Comparison of ENCODE assay signal across 14 cellular contexts in the genomic region with DNA sequence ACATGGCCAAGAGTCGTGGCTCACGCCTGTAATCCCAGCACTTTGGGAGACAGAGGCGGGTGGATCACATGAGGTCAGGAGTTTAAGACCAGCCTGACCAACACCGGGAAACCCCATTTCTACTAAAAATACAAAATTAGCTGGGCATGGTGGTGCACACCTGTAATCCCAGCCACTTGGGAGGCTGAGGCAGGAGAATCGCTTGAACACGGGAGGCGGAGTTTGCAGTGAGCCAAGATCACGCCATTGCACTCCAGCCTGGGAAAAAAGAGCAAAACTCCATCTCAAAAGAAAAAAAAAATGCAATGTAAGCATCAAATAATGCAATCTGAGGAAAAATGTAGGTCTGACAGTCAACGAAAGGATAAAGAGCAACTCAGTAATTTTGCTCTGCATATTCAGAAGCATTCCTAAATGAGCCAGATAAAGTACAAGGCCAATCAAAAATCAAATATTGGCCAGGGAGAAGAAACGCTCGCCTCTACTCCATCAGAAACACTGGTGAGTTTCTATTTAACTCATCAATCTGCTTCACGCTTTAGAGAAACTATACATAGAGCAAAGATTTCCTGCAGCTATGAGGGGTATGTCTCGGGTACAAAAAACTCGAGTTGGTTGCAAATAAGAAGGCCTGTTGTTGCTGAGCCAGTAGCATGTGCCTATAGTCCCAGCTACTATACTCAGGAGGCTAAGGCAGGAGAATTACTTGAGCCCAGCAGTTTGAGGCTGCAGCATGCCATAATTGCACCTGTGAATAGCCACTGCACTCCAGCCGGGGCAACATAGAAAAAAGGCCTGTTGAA. TPM values are rescaled to one million over a fixed set of nuclear protein-coding genes. Genes with fewer than 3 reads are reported as not detected.
A peak's percentile ranks its signal among the peaks of the same experiment; 100 is the strongest.
DNase-seq lines count a peak whose midpoint lies in the region; ATAC-seq and TF ChIP-seq lines count a peak whose summit lies in the region.
"Had no signal": no experiment of that assay in that cellular context is flagged by ENCODE, and none has a peak within 500 bp of the region (broad histone marks: within the 10 kb centered on the region; RNA-seq: fewer than 3 reads in every experiment).

No MANE protein-coding gene starts in this region.

- CTCF ChIA-PET in CD4-positive, alpha-beta memory T cell (lab: Charles Lee; ENCODE audit: partially characterized antibody), result no interaction called here
- CTCF ChIA-PET in activated B cell treated with CpG ODN at 0.5 μM for 24 hours (lab: Charles Lee), result interaction anchor here (1.7 kb wide), 1 partner anchor 59 kb away, joined by 6 read pairs; the partner anchor contains the start of gene ZC3H7A

- peaks cover 45 to 79% (median 60%) of the 10 kb centered on the region in 4 donors for H3K4me1 Mint-ChIP-seq in CD4-positive, alpha-beta memory T cell
- H3K4me1 Mint-ChIP-seq in activated B cell treated with CpG ODN at 0.5 μM for 24 hours (peaks cover 76% of the 10 kb centered on the region), natural killer cell (peaks cover 57 to 63% of the 10 kb centered on the region in 2 donors)

- peaks cover 64% of the 10 kb centered on the region for H3K4me1 ChIP-seq in CD4-positive, alpha-beta memory T cell (ENCODE audit: insufficient read depth, low read length)
- peaks cover 9 to 79% of the 10 kb centered on the region in 2 donors for H3K4me1 ChIP-seq in left lung

- no peaks in the 10 kb centered on the region for H3K27me3 ChIP-seq in CD4-positive, alpha-beta memory T cell (ENCODE audit: insufficient read depth, low read length)
- H3K27me3 ChIP-seq in left lung, result no peaks in the 10 kb centered on the region

- intact Hi-C loops in CD4-positive, alpha-beta memory T cell (cut with micrococcal nuclease), result no loop called here
- intact Hi-C loops in activated B cell treated with CpG ODN at 0.5 μM for 24 hours (cut with micrococcal nuclease) (no loop called here), natural killer cell (cut with micrococcal nuclease) (no loop called here), left lung (cut with DNase I) (no loop called here)

- H3K9me3 Mint-ChIP-seq in CD4-positive, alpha-beta memory T cell, result no peaks in the 10 kb centered on the region
- H3K9me3 Mint-ChIP-seq in activated B cell treated with CpG ODN at 0.5 μM for 24 hours, result no peaks in the 10 kb centered on the region
- no peaks in the 10 kb centered on the region for H3K9me3 Mint-ChIP-seq in natural killer cell
- H3K9me3 Mint-ChIP-seq: activated naive CD4-positive, alpha-beta T cell treated with anti-CD3 and anti-CD28 coated beads, Interleukin-2, amount 50 U/mL, for 72 hours; mesothelial cell of epicardium had no signal

- no peaks in the 10 kb centered on the region for H3K27me3 Mint-ChIP-seq in CD4-positive, alpha-beta memory T cell
- H3K27me3 Mint-ChIP-seq in activated B cell treated with CpG ODN at 0.5 μM for 24 hours, result no peaks in the 10 kb centered on the region
- H3K27me3 Mint-ChIP-seq in natural killer cell (ENCODE audit: low read depth in 2 of 2), result no peaks in the 10 kb centered on the region

- H3K27ac ChIP-seq in CD4-positive, alpha-beta memory T cell (ENCODE audit: low read depth, low read length), result no peak overlapping the region
- no peak overlapping the region for H3K27ac ChIP-seq in left lung
- H3K27ac ChIP-seq: WERI-Rb-1 had no signal

- POLR2A ChIA-PET in CD4-positive, alpha-beta memory T cell (lab: Charles Lee; ENCODE audit: partially characterized antibody), result no interaction called here
- POLR2A ChIA-PET in activated B cell treated with CpG ODN at 0.5 μM for 24 hours (lab: Charles Lee), result interaction anchor here (0.6 to 6.1 kb wide), 12 partner anchors 10 to 783 kb away, joined by 3 to 151 read pairs (median 4); partner anchors contain the start of gene ZC3H7A

- in situ Hi-C loops in GM13977 (cut with MboI; ENCODE audit: low pct_unique_long_range_greater_than_20kb, low sequenced_read_pairs, unreplicated experiment), result no loop called here

- peak overlapping the region; percentile 52 to 98 (median 84) for H3K4me3 Mint-ChIP-seq in CD4-positive, alpha-beta memory T cell
- H3K4me3 Mint-ChIP-seq in activated B cell treated with CpG ODN at 0.5 μM for 24 hours, result peak overlapping the region; percentile 36
- peak overlapping the region; percentile 32 for H3K4me3 Mint-ChIP-seq in natural killer cell
- H3K4me3 Mint-ChIP-seq: mesothelial cell of epicardium had no signal

- no peak for TF ChIP-seq CTCF in GM13977 (IDR thresholded peaks at IDR 0.05; ENCODE audit: extremely low read depth, insufficient read depth, missing control alignments)
- TF ChIP-seq CTCF in activated B cell treated with CpG ODN at 0.5 μM for 24 hours (IDR thresholded peaks at IDR 0.05), result no peak
- no peak for TF ChIP-seq CTCF in natural killer cell (IDR thresholded peaks at IDR 0.05)
- TF ChIP-seq CTCF in left lung (IDR thresholded peaks at IDR 0.05), result no peak

- no peak for DNase-seq in CD4-positive, alpha-beta memory T cell
- peak; percentile 52 for DNase-seq in GM13977 (ENCODE audit: low spot score)
- DNase-seq in activated B cell treated with CpG ODN at 0.5 μM for 24 hours, result no peak
- no peak for DNase-seq in natural killer cell
- DNase-seq in left lung, result no peak
- no peak for DNase-seq in UCSD-AML1 (lab: John Stamatoyannopoulos, UW; ENCODE audit: unreplicated experiment)
- DNase-seq in DMS 273 treated with DMSO at 0.1 percent for 48 hours (lab: John Stamatoyannopoulos, UW), result no peak
- DNase-seq: Caco-2, NCI-H2029 treated with DMSO at 0.1 percent for 48 hours, WERI-Rb-1 had no signal

- H3K9me3 ChIP-seq in CD4-positive, alpha-beta memory T cell (ENCODE audit: control insufficient read depth in 1 of 2, low read length in 2 of 2), result no peaks in the 10 kb centered on the region
- H3K9me3 ChIP-seq in left lung, result no peaks in the 10 kb centered on the region
- H3K9me3 ChIP-seq: Caco-2 had no signal

- no peak overlapping the region for H3K4me3 ChIP-seq in CD4-positive, alpha-beta memory T cell (ENCODE audit: low read length in 2 of 2)
- no peak overlapping the region for H3K4me3 ChIP-seq in left lung

- peak overlapping the region; percentile 48 to 96 (median 57) for H3K27ac Mint-ChIP-seq in CD4-positive, alpha-beta memory T cell
- peak overlapping the region; percentile 50 for H3K27ac Mint-ChIP-seq in activated B cell treated with CpG ODN at 0.5 μM for 24 hours
- peak overlapping the region in 1 of 2 donors; percentile 92 for H3K27ac Mint-ChIP-seq in natural killer cell

- H3K36me3 Mint-ChIP-seq in CD4-positive, alpha-beta memory T cell, result peaks cover 16 to 64% of the 10 kb centered on the region in 2 donors
- H3K36me3 Mint-ChIP-seq in activated B cell treated with CpG ODN at 0.5 μM for 24 hours (ENCODE audit: low read depth) (peaks cover 64% of the 10 kb centered on the region), natural killer cell (peaks cover 8% of the 10 kb centered on the region)

- ATAC-seq in activated B cell treated with CpG ODN at 0.5 μM for 24 hours (ENCODE audit: low read depth) (no peak), natural killer cell (no peak), left lung (no peak), HG03097 (IDR thresholded peaks at IDR 0.05; ENCODE audit: low FRiP score, unreplicated experiment) (no peak)
- ATAC-seq: sciatic nerve had no signal

- peaks cover 32% of the 10 kb centered on the region for H3K36me3 ChIP-seq in CD4-positive, alpha-beta memory T cell (ENCODE audit: insufficient read depth, low read length)
- H3K36me3 ChIP-seq in left lung, result peaks cover 0 to 35% of the 10 kb centered on the region in 2 donors

RNA-seq across cellular contexts. Expression of gene TXNDC11, which starts 3.7 kb away (rescaled TPM):
- total RNA-seq in CD4-positive, alpha-beta memory T cell, result 10 to 100 TPM; 51.7 to 59.8 TPM
- 10 to 100 TPM; 54.7 to 62.6 TPM for polyA plus RNA-seq in CD4-positive, alpha-beta memory T cell
- total RNA-seq in activated B cell treated with CpG ODN at 0.5 μM for 24 hours, result 54.3 and 63.2 TPM in 2 replicates
- 10 to 100 TPM; 63.4 to 99.2 (median 68.9) TPM for total RNA-seq in natural killer cell
- total RNA-seq in left lung, result 10 to 100 TPM; 71.2 to 76.8 TPM

RNA-seq across cellular contexts. Expression of gene ZC3H7A, which starts 58.1 kb away (rescaled TPM):
- total RNA-seq in CD4-positive, alpha-beta memory T cell, result 10 to 100 TPM; 85.0 to 92.1 TPM
- polyA plus RNA-seq in CD4-positive, alpha-beta memory T cell, result 10 to 100 TPM; 39.9 to 47.6 TPM
- total RNA-seq in activated B cell treated with CpG ODN at 0.5 μM for 24 hours, result 143 and 163 TPM in 2 replicates
- total RNA-seq in natural killer cell, result 10 to 100 TPM; 80.6 to 91.8 (median 84.6) TPM
- 10 to 100 TPM; 48.3 to 48.9 TPM for total RNA-seq in left lung

Comparison
In these comparisons a context has a peak if more than half of its experiments do, and no peak if none do; other contexts are left out.
1. H3K4me3 Mint-ChIP-seq: peak in every context shown above with its lines; median percentile 84 in CD4-positive, alpha-beta memory T cell; 36 in activated B cell treated with CpG ODN at 0.5 μM for 24 hours; 32 in natural killer cell.